In genomic region chr19:18097993-18098890, GRCh38 we compare ENCODE assay signal across 1 cellular context.
TF ChIP-seq lines count a peak whose summit lies in the region.

No MANE protein-coding gene starts in this region.

TF ChIP-seq in GM12878, 131 proteins besides CTCF, POLR2A, EP300 and RAD21 (continued from another document):
- 0 out of 2 replicates have a peak, but pooled peaks have one; percentile 21 for TF ChIP-seq WRNIP1 (IDR thresholded peaks at IDR 0.05; ENCODE audit: borderline replicate concordance, low read depth, low read length)
- TF ChIP-seq TCF3 (IDR thresholded peaks at IDR 0.05; ENCODE audit: borderline replicate concordance, insufficient read depth, low read depth, low read length), result 0 out of 2 replicates have a peak, but pooled peaks have one; percentile 11
- peak; percentile 35; the same call in 1 of the 2 replicates for TF ChIP-seq MLLT1 (IDR thresholded peaks at IDR 0.05)
- TF ChIP-seq CHD1 (IDR thresholded peaks at IDR 0.05; ENCODE audit: low read depth, low read length), result no peak
- TF ChIP-seq GATAD2B (conservative IDR thresholded peaks at IDR 0.05; ENCODE audit: low read depth), result peak; percentile 35
- peak in 1 of 2 experiments; percentile 20; a peak in 1 of 4 replicates for TF ChIP-seq ETV6 (conservative IDR thresholded peaks at IDR 0.05 in 1 of 2, IDR thresholded peaks at IDR 0.05 in 1 of 2; ENCODE audit: borderline replicate concordance in 1 of 2, low read depth in 1 of 2)
- 0 out of 2 replicates have a peak, but pooled peaks have one; percentile 47 for TF ChIP-seq RCOR1 (conservative IDR thresholded peaks at IDR 0.05; ENCODE audit: low read depth, low read length)
- TF ChIP-seq ZNF687 (IDR thresholded peaks at IDR 0.05), result 0 out of 2 replicates have a peak, but pooled peaks have one; percentile 39
- TF ChIP-seq ZBED1 (IDR thresholded peaks at IDR 0.05; ENCODE audit: borderline replicate concordance), result 0 out of 2 replicates have a peak, but pooled peaks have one; percentile 16
- TF ChIP-seq ZNF274 (IDR thresholded peaks at IDR 0.05; ENCODE audit: insufficient read depth, insufficient read length), result no peak
- TF ChIP-seq HDAC6 (IDR thresholded peaks at IDR 0.05; ENCODE audit: unreplicated experiment), result no peak
- TF ChIP-seq ZNF24 (IDR thresholded peaks at IDR 0.05), result no peak
- TF ChIP-seq POLR2AphosphoS2 (IDR thresholded peaks at IDR 0.05; ENCODE audit: low read depth, low read length), result 0 out of 2 replicates have a peak, but pooled peaks have one; percentile 33
- no peak for TF ChIP-seq ZBTB11 (CRISPR knock-in tag; IDR thresholded peaks at IDR 0.05)
- TF ChIP-seq ZNF207 (IDR thresholded peaks at IDR 0.05; ENCODE audit: borderline replicate concordance), result 0 out of 2 replicates have a peak, but pooled peaks have one; percentile 35
- TF ChIP-seq NR2F1 (conservative IDR thresholded peaks at IDR 0.05), result 0 out of 2 replicates have a peak, but pooled peaks have one; percentile 71
- TF ChIP-seq ZNF217 (IDR thresholded peaks at IDR 0.05), result 0 out of 2 replicates have a peak, but pooled peaks have one; percentile 45
- 0 out of 2 replicates have a peak, but pooled peaks have one; percentile 26 for TF ChIP-seq RB1 (IDR thresholded peaks at IDR 0.05; ENCODE audit: borderline replicate concordance)
- TF ChIP-seq SIN3A (IDR thresholded peaks at IDR 0.05; ENCODE audit: low read depth, low read length), result 0 out of 2 replicates have a peak, but pooled peaks have one; percentile 33
